Comparison of ENCODE assay signal across 9 cellular contexts in genomic region chr4:137448402-137448801, GRCh38.
"Had no signal": no experiment of that assay in that cellular context is flagged by ENCODE, and none has a peak within 500 bp of the region (broad histone marks: within the 10 kb centered on the region; RNA-seq: fewer than 3 reads in every experiment).

No MANE protein-coding gene starts in this region.

- H3K36me3 ChIP-seq: HAP-1 had no signal

- H3K4me2 ChIP-seq: GM23338, KMS-11 had no signal

- ATAC-seq: GM23338, HCT116 had no signal

- H3K4me3 ChIP-seq: GM23338, HAP-1 had no signal

- FAIRE-seq: HTR-8/SVneo had no signal

- H3K27ac ChIP-seq: KMS-11 had no signal

- H3K9ac ChIP-seq: KMS-11 had no signal

- H2AFZ ChIP-seq: GM23338 had no signal

- DNase-seq: H7, HFFc6, Karpas-422, KBM-7 had no signal
